15 cellular contexts compared by ENCODE assay signal in the genomic region with DNA sequence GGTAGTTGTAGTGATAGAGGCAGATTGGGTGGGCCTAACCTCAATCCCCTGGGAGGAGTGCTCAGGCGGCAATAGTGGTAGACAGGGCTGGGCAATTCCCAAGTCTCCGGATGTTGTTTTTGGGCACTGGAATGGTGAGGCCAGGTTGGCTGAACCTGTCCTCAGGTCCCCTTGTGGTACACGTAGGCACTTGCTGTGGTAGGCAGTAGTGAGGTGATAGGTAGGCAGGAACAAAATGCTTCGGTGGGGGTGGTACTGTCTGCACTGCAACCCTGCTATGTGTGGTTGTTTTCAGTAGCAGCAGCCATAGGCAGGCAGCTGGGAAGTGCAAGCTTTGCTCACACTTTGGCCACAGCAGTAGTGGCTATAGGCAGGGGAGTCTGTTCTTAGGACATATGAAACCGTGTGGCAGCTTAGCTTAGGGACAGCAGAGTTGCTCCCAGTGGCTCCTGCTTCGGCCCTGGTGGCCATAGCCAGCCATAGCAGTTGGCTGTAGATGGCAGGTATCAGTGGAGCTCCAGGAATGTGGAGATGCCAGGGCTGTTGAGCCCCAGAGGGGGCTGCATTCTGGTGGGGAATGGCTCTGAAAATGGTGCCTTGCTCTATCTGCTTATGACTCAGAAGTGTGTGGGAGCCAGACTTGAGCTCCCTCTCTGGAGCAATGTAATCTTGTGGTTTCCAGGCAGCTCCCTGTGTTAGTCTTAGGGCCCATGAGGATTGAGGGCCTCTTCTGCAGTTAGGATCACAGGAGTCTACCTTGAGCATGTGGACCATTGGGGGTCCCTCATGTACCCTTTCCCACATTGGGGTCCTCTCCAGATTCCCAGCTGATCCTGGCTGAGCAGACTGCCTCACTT.
A peak's percentile ranks its signal among the peaks of the same experiment; 100 is the strongest.
DNase-seq lines count a peak whose midpoint lies in the region; TF ChIP-seq lines count a peak whose summit lies in the region.
"Had no signal": no experiment of that assay in that cellular context is flagged by ENCODE, and none has a peak within 500 bp of the region (broad histone marks: within the 10 kb centered on the region; RNA-seq: fewer than 3 reads in every experiment).

No MANE protein-coding gene starts in this region.

- no peak overlapping the region for H3K27ac Mint-ChIP-seq in endothelial cell (ENCODE audit: unreplicated experiment)
- H3K27ac Mint-ChIP-seq: activated B cell treated with CpG ODN at 0.5 μM for 24 hours; stimulated activated naive B cell treated with anti-CD40 and anti-IgM and Interleukin-4, amounts not matched to agents 10 μg/mL and 1 μg/mL and 100 μg/mL, for 72 hours had no signal

- no peaks in the 10 kb centered on the region for H3K79me2 ChIP-seq in osteoblast (ENCODE audit: insufficient read depth, low read length)

- intact Hi-C loops in vagina (cut with DNase I): no loop called here

- no peak overlapping the region for H3K4me3 Mint-ChIP-seq in endothelial cell (ENCODE audit: unreplicated experiment)
- H3K4me3 Mint-ChIP-seq: activated B cell treated with CpG ODN at 0.5 μM for 24 hours; stimulated activated naive B cell treated with anti-CD40 and anti-IgM and Interleukin-4, amounts not matched to agents 10 μg/mL and 1 μg/mL and 100 μg/mL, for 72 hours had no signal

- no peaks in the 10 kb centered on the region for H4K20me1 ChIP-seq in osteoblast (ENCODE audit: insufficient read depth, low read length)

- no peak overlapping the region for H3K27ac ChIP-seq in osteoblast (ENCODE audit: low read depth, low read length)
- no peak overlapping the region for H3K27ac ChIP-seq in vagina
- H3K27ac ChIP-seq: left lung had no signal

- no peaks in the 10 kb centered on the region for H3K36me3 Mint-ChIP-seq in endothelial cell (ENCODE audit: low read depth, unreplicated experiment)
- H3K36me3 Mint-ChIP-seq: stimulated activated naive B cell treated with anti-CD40 and anti-IgM and Interleukin-4, amounts not matched to agents 10 μg/mL and 1 μg/mL and 100 μg/mL, for 72 hours had no signal

- H3K27me3 ChIP-seq in osteoblast (ENCODE audit: insufficient read depth, low read length): no peaks in the 10 kb centered on the region
- no peaks in the 10 kb centered on the region for H3K27me3 ChIP-seq in vagina
- H3K27me3 ChIP-seq: left lung had no signal

- H3K9me3 ChIP-seq in osteoblast (ENCODE audit: low read depth, low read length) (peaks cover 21% of the 10 kb centered on the region), vagina (no peaks in the 10 kb centered on the region)

- H2AFZ ChIP-seq in osteoblast (ENCODE audit: low read length): no peak overlapping the region

- H3K4me2 ChIP-seq in osteoblast (ENCODE audit: insufficient read depth, low read length): no peak overlapping the region

- TF ChIP-seq CTCF in GM12874 (IDR thresholded peaks at IDR 0.05; ENCODE audit: insufficient read depth, low read depth, low read length): 0 out of 2 replicates have a peak, but pooled peaks have one; percentile 25
- TF ChIP-seq CTCF in NB4 (IDR thresholded peaks at IDR 0.05; ENCODE audit: low read depth, low read length): peak; percentile 19
- peak; percentile 30 for TF ChIP-seq CTCF in endothelial cell (IDR thresholded peaks at IDR 0.05; ENCODE audit: unreplicated experiment)
- no peak for TF ChIP-seq CTCF in osteoblast (IDR thresholded peaks at IDR 0.05; ENCODE audit: extremely low read depth, low read depth, low read length)
- TF ChIP-seq CTCF in vagina (IDR thresholded peaks at IDR 0.05): no peak

- H3K4me1 ChIP-seq in osteoblast (ENCODE audit: insufficient read depth, low read length): no peaks in the 10 kb centered on the region
- H3K4me1 ChIP-seq in vagina: no peaks in the 10 kb centered on the region
- H3K4me1 ChIP-seq: left lung had no signal

- H3K4me3 ChIP-seq in NB4 (ENCODE audit: low read depth, low read length) (no peak overlapping the region), osteoblast (ENCODE audit: insufficient read depth, low read length) (no peak overlapping the region), vagina (no peak overlapping the region)
- H3K4me3 ChIP-seq: left lung had no signal

- H3K9me3 Mint-ChIP-seq in endothelial cell (ENCODE audit: unreplicated experiment): peaks cover 5% of the 10 kb centered on the region

- DNase-seq in NB4 (ENCODE audit: low read depth) (peak; percentile 69), endothelial cell (ENCODE audit: low spot score) (no peak), osteoblast (ENCODE audit: insufficient read length, low spot score, missing footprints) (peak; percentile 11), NCI-H2196 treated with DMSO at 0.1 percent for 48 hours (lab: John Stamatoyannopoulos, UW; ENCODE audit: unreplicated experiment) (no peak), GOT3 (lab: John Stamatoyannopoulos, UW) (no peak), NCI-H2227 (lab: John Stamatoyannopoulos, UW; ENCODE audit: unreplicated experiment) (no peak), vagina (ENCODE audit: extremely low spot score in 2 of 2) (no peak)
- DNase-seq: activated B cell treated with CpG ODN at 0.5 μM for 24 hours; activated CD8-positive, alpha-beta memory T cell treated with anti-CD3 and anti-CD28 coated beads, Interleukin-2, amount 50 U/mL, for 48 hours; activated naive CD4-positive, alpha-beta T cell treated with anti-CD3 and anti-CD28 coated beads, Interleukin-2, amount 50 U/mL, for 16 hours; left lung; retina; stimulated activated CD4-positive, alpha-beta T cell treated with anti-CD3 and anti-CD28 coated beads, Interleukin-4, amount 100 ng/mL, for 4 hours; stimulated activated naive B cell treated with anti-CD40 and anti-IgM and Interleukin-4, amounts not matched to agents 10 μg/mL and 1 μg/mL and 100 μg/mL, for 72 hours had no signal

- TF ChIP-seq POLR2A in NB4 (IDR thresholded peaks at IDR 0.05; ENCODE audit: extremely low read depth, insufficient read length): no peak
- no peak for TF ChIP-seq POLR2A in vagina (IDR thresholded peaks at IDR 0.05)

- no peaks in the 10 kb centered on the region for H3K4me1 Mint-ChIP-seq in endothelial cell (ENCODE audit: unreplicated experiment)
- H3K4me1 Mint-ChIP-seq: activated B cell treated with CpG ODN at 0.5 μM for 24 hours; stimulated activated naive B cell treated with anti-CD40 and anti-IgM and Interleukin-4, amounts not matched to agents 10 μg/mL and 1 μg/mL and 100 μg/mL, for 72 hours had no signal

- peaks cover 1% of the 10 kb centered on the region for H3K27me3 Mint-ChIP-seq in endothelial cell (ENCODE audit: unreplicated experiment)
- H3K27me3 Mint-ChIP-seq: activated B cell treated with CpG ODN at 0.5 μM for 24 hours; stimulated activated naive B cell treated with anti-CD40 and anti-IgM and Interleukin-4, amounts not matched to agents 10 μg/mL and 1 μg/mL and 100 μg/mL, for 72 hours had no signal

- H3K36me3 ChIP-seq in osteoblast (ENCODE audit: insufficient read depth, low read length) (no peaks in the 10 kb centered on the region), vagina (no peaks in the 10 kb centered on the region)
- H3K36me3 ChIP-seq: left lung had no signal

Comparison
In these comparisons a context has a peak if more than half of its experiments do, and no peak if none do; other contexts are left out.
1. CTCF ChIP-seq: peak in GM12874 (single experiment), NB4 (single experiment) and endothelial cell (single experiment); none in osteoblast (single experiment) and vagina (0 of 3).
2. DNase-seq: peak in NB4 (single experiment) and osteoblast (single experiment); none in endothelial cell (single experiment), NCI-H2196 treated with DMSO at 0.1 percent for 48 hours (single experiment), GOT3 (single experiment), NCI-H2227 (single experiment) and vagina (0 of 2).